8 cellular contexts compared by ENCODE assay signal in genomic region chr3:156605686-156606605, GRCh38. TPM values are rescaled to one million over a fixed set of nuclear protein-coding genes. Genes with fewer than 3 reads are reported as not detected.
A peak's percentile ranks its signal among the peaks of the same experiment; 100 is the strongest.
DNase-seq lines count a peak whose midpoint lies in the region; ATAC-seq, FAIRE-seq and TF ChIP-seq lines count a peak whose summit lies in the region.

No MANE protein-coding gene starts in this region.

- H3K9me3 ChIP-seq in heart right ventricle: no peaks in the 10 kb centered on the region
- no peaks in the 10 kb centered on the region for H3K9me3 ChIP-seq in pancreas

- 0 out of 2 replicates have a peak overlapping the region, but pooled peaks have one; percentile 8 for H3K4me3 ChIP-seq in HL-60 (replicated peaks; ENCODE audit: insufficient read depth, low read length)
- H3K4me3 ChIP-seq in heart right ventricle: peak overlapping the region; percentile 26 to 54 (median 50)
- peak overlapping the region in 3 of 4 donors; percentile 9 to 44 (median 25) for H3K4me3 ChIP-seq in pancreas

- peak; percentile 36 for ATAC-seq in GM18511 (IDR thresholded peaks at IDR 0.05; ENCODE audit: unreplicated experiment)
- peak; percentile 82 to 93 (median 88) for ATAC-seq in heart right ventricle
- peak; percentile 85 to 92 (median 92) for ATAC-seq in pancreas
- ATAC-seq in GM18867 (IDR thresholded peaks at IDR 0.05; ENCODE audit: unreplicated experiment): no peak

- H3K4me1 Mint-ChIP-seq in activated naive CD8-positive, alpha-beta T cell treated with anti-CD3 and anti-CD28 coated beads for 36 hours: peaks cover 24% of the 10 kb centered on the region

- H3K4me1 ChIP-seq in heart right ventricle (peaks cover 0 to 24% (median 9%) of the 10 kb centered on the region in 9 donors), pancreas (peaks cover 0 to 11% (median 3%) of the 10 kb centered on the region in 3 donors)

- no peaks in the 10 kb centered on the region for H3K36me3 Mint-ChIP-seq in activated naive CD8-positive, alpha-beta T cell treated with anti-CD3 and anti-CD28 coated beads for 36 hours

- H3K27ac ChIP-seq in HL-60 (replicated peaks) (peak overlapping the region; percentile 59), heart right ventricle (peak overlapping the region; percentile 41 to 86 (median 73)), pancreas (peak overlapping the region in 2 of 4 donors; percentile 49 to 62)

- peak overlapping the region; percentile 75 for H3K4me3 Mint-ChIP-seq in activated naive CD8-positive, alpha-beta T cell treated with anti-CD3 and anti-CD28 coated beads for 36 hours

- H3K27ac Mint-ChIP-seq in activated naive CD8-positive, alpha-beta T cell treated with anti-CD3 and anti-CD28 coated beads for 36 hours: no peak overlapping the region

- TF ChIP-seq CTCF in HL-60 (IDR thresholded peaks at IDR 0.05; ENCODE audit: insufficient read depth, low read length) (no peak), heart right ventricle (IDR thresholded peaks at IDR 0.05) (no peak), pancreas (IDR thresholded peaks at IDR 0.05) (no peak)

- intact Hi-C loops in heart right ventricle (cut with DNase I) (loop anchor here in 2 of 10 donors (1.0 to 5.0 kb wide), 2 partner anchors 48 to 49 kb away; partner anchors contain the start of gene SSR3 (in 1 of the 2)), pancreas (cut with DNase I) (no loop called here)

- DNase-seq in HL-60 (ENCODE audit: low read depth in 1 of 2, low spot score in 1 of 2): peak in 1 of 2 experiments; percentile 23
- no peak for DNase-seq in activated naive CD8-positive, alpha-beta T cell treated with anti-CD3 and anti-CD28 coated beads for 36 hours
- DNase-seq in heart right ventricle: peak; percentile 42 to 48
- DNase-seq in pancreas: peak; percentile 20 to 75 (median 33)
- no peak for DNase-seq in effector CD8-positive, alpha-beta T cell (lab: John Stamatoyannopoulos, UW)
- DNase-seq in GM19239 (ENCODE audit: insufficient read length, low spot score): no peak

- 3 to 6% methylated on average over 37 of the region's 37 CpGs for WGBS in heart right ventricle, 2 donors
- WGBS in pancreas, 2 donors: 11 to 13% methylated on average over 37 of the region's 37 CpGs

- no peak for FAIRE-seq in pancreas (lab: Jason Lieb, UNC)
- FAIRE-seq in GM19239 (lab: Jason Lieb, UNC): no peak

- H3K27me3 ChIP-seq in HL-60 (ENCODE audit: insufficient read depth, poor library complexity, severe bottlenecking) (no peaks in the 10 kb centered on the region), heart right ventricle (no peaks in the 10 kb centered on the region), pancreas (no peaks in the 10 kb centered on the region)

- no peaks in the 10 kb centered on the region for H3K36me3 ChIP-seq in heart right ventricle
- H3K36me3 ChIP-seq in pancreas: no peaks in the 10 kb centered on the region

- H3K9me3 Mint-ChIP-seq in activated naive CD8-positive, alpha-beta T cell treated with anti-CD3 and anti-CD28 coated beads for 36 hours: no peaks in the 10 kb centered on the region

- peaks cover 39% of the 10 kb centered on the region for H3K27me3 Mint-ChIP-seq in activated naive CD8-positive, alpha-beta T cell treated with anti-CD3 and anti-CD28 coated beads for 36 hours

RNA-seq across cellular contexts. Expression of gene SSR3, which starts 51.0 kb away (rescaled TPM):
- total RNA-seq in activated naive CD8-positive, alpha-beta T cell treated with anti-CD3 and anti-CD28 coated beads for 36 hours: 100 to 1,000 TPM; 175 to 176 TPM
- 100 to 1,000 TPM; 172 to 256 (median 216) TPM for total RNA-seq in heart right ventricle
- 100 to 1,000 TPM in 1 of 2 donors, 10 to 100 TPM in 1; 75.8 to 602 TPM for polyA plus RNA-seq in heart right ventricle
- 100 to 1,000 TPM; 144 to 251 (median 193) TPM for total RNA-seq in pancreas
- polyA plus RNA-seq in pancreas: 10 to 100 TPM; 91.5 to 96.9 TPM

Comparison
In these comparisons a context has a peak if more than half of its experiments do, and no peak if none do; other contexts are left out.
1. DNase-seq: peak in heart right ventricle (2 of 2) and pancreas (6 of 6); none in activated naive CD8-positive, alpha-beta T cell treated with anti-CD3 and anti-CD28 coated beads for 36 hours (single experiment), effector CD8-positive, alpha-beta T cell (single experiment) and GM19239 (single experiment).
2. Peak in every context shown above with its lines, with median percentiles within 50 percentile points of each other: H3K4me3 ChIP-seq.